Comparison of ENCODE assay signal across 2 cellular contexts in the genomic region with DNA sequence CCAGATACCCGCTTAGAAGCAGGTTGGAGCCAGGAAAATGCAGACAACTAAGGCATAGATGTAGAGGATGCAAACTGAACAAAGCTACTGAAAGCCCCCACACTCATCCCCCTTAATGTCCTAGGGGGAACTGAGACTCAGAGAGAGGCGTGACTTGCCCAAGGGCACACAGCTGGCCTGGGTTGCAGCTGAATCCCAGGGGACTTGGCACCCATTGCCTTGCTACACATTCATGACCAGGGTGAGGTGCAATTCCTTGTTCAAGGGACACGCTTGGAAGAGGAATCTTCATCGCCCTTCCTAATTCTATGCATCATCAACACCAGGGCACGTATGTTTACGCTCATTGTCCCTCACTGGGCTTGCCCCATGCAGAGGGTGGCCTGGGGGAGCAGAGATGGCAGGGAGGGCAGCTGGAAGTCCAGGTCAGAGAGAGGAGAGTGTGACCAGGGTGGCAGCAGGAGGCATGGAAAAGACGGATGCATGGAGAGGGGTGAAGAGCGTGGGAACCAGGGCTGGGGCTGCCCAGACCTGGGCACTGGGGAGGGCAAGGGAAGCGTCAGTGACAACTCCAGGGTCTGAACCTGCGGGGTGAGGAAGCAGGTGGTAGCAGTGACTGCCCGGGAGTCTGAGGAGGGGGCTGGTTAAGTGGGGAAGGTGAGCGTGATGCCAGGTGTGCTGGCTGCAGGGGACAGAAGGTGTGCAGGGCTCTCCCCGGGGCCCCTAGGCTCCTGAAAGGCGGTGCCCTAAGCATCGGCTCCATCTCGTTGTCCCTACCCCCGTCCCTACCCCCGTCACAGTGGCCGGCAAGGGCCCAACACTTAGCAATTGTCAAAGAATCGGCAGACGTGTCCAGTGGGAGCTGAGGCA.
TF ChIP-seq lines count a peak whose summit lies in the region.

No MANE protein-coding gene starts in this region.

TF ChIP-seq in HCT116, 20 proteins besides CTCF, POLR2A, EP300 and RAD21:
- TF ChIP-seq TCF7L2 (IDR thresholded peaks at IDR 0.05; ENCODE audit: borderline replicate concordance, extremely low read depth, insufficient read depth, insufficient read length), result no peak
- TF ChIP-seq SRF (IDR thresholded peaks at IDR 0.05; ENCODE audit: low read depth), result no peak
- TF ChIP-seq, protein P1, sequence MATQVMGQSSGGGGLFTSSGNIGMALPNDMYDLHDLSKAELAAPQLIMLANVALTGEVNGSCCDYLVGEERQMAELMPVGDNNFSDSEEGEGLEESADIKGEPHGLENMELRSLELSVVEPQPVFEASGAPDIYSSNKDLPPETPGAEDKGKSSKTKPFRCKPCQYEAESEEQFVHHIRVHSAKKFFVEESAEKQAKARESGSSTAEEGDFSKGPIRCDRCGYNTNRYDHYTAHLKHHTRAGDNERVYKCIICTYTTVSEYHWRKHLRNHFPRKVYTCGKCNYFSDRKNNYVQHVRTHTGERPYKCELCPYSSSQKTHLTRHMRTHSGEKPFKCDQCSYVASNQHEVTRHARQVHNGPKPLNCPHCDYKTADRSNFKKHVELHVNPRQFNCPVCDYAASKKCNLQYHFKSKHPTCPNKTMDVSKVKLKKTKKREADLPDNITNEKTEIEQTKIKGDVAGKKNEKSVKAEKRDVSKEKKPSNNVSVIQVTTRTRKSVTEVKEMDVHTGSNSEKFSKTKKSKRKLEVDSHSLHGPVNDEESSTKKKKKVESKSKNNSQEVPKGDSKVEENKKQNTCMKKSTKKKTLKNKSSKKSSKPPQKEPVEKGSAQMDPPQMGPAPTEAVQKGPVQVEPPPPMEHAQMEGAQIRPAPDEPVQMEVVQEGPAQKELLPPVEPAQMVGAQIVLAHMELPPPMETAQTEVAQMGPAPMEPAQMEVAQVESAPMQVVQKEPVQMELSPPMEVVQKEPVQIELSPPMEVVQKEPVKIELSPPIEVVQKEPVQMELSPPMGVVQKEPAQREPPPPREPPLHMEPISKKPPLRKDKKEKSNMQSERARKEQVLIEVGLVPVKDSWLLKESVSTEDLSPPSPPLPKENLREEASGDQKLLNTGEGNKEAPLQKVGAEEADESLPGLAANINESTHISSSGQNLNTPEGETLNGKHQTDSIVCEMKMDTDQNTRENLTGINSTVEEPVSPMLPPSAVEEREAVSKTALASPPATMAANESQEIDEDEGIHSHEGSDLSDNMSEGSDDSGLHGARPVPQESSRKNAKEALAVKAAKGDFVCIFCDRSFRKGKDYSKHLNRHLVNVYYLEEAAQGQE (IDR thresholded peaks at IDR 0.05; ENCODE audit: low read depth), result no peak
- no peak for TF ChIP-seq EZH2phosphoT487 (IDR thresholded peaks at IDR 0.05; ENCODE audit: borderline replicate concordance)
- TF ChIP-seq, protein P2, sequence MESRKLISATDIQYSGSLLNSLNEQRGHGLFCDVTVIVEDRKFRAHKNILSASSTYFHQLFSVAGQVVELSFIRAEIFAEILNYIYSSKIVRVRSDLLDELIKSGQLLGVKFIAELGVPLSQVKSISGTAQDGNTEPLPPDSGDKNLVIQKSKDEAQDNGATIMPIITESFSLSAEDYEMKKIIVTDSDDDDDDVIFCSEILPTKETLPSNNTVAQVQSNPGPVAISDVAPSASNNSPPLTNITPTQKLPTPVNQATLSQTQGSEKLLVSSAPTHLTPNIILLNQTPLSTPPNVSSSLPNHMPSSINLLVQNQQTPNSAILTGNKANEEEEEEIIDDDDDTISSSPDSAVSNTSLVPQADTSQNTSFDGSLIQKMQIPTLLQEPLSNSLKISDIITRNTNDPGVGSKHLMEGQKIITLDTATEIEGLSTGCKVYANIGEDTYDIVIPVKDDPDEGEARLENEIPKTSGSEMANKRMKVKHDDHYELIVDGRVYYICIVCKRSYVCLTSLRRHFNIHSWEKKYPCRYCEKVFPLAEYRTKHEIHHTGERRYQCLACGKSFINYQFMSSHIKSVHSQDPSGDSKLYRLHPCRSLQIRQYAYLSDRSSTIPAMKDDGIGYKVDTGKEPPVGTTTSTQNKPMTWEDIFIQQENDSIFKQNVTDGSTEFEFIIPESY (IDR thresholded peaks at IDR 0.05; ENCODE audit: extremely low read depth, insufficient replicate concordance, low read length), result no peak
- no peak for TF ChIP-seq JUND (IDR thresholded peaks at IDR 0.05)
- no peak for TF ChIP-seq SP1 (IDR thresholded peaks at IDR 0.05; ENCODE audit: low read depth)
- TF ChIP-seq, protein P3, sequence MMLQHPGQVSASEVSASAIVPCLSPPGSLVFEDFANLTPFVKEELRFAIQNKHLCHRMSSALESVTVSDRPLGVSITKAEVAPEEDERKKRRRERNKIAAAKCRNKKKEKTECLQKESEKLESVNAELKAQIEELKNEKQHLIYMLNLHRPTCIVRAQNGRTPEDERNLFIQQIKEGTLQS (IDR thresholded peaks at IDR 0.05), result no peak

TF ChIP-seq in GM12878, 131 proteins besides CTCF, POLR2A, EP300 and RAD21:
- no peak for TF ChIP-seq IRF4 (IDR thresholded peaks at IDR 0.05; ENCODE audit: low read depth, low read length)
- no peak for TF ChIP-seq ZNF24 (IDR thresholded peaks at IDR 0.05)
- TF ChIP-seq, protein P4, sequence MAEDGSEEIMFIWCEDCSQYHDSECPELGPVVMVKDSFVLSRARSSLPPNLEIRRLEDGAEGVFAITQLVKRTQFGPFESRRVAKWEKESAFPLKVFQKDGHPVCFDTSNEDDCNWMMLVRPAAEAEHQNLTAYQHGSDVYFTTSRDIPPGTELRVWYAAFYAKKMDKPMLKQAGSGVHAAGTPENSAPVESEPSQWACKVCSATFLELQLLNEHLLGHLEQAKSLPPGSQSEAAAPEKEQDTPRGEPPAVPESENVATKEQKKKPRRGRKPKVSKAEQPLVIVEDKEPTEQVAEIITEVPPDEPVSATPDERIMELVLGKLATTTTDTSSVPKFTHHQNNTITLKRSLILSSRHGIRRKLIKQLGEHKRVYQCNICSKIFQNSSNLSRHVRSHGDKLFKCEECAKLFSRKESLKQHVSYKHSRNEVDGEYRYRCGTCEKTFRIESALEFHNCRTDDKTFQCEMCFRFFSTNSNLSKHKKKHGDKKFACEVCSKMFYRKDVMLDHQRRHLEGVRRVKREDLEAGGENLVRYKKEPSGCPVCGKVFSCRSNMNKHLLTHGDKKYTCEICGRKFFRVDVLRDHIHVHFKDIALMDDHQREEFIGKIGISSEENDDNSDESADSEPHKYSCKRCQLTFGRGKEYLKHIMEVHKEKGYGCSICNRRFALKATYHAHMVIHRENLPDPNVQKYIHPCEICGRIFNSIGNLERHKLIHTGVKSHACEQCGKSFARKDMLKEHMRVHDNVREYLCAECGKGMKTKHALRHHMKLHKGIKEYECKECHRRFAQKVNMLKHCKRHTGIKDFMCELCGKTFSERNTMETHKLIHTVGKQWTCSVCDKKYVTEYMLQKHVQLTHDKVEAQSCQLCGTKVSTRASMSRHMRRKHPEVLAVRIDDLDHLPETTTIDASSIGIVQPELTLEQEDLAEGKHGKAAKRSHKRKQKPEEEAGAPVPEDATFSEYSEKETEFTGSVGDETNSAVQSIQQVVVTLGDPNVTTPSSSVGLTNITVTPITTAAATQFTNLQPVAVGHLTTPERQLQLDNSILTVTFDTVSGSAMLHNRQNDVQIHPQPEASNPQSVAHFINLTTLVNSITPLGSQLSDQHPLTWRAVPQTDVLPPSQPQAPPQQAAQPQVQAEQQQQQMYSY (CRISPR knock-in tag; IDR thresholded peaks at IDR 0.05), result no peak
- no peak for TF ChIP-seq RAD51 (IDR thresholded peaks at IDR 0.05)
- TF ChIP-seq SP1 (IDR thresholded peaks at IDR 0.05; ENCODE audit: low read depth, low read length), result no peak
- no peak for TF ChIP-seq SMC3 (IDR thresholded peaks at IDR 0.05; ENCODE audit: borderline replicate concordance, low read length)
